Comparison of ENCODE assay signal across 40 cellular contexts in genomic region chr5:105057893-105058292, GRCh38.
"Had no signal": no experiment of that assay in that cellular context is flagged by ENCODE, and none has a peak within 500 bp of the region (broad histone marks: within the 10 kb centered on the region; RNA-seq: fewer than 3 reads in every experiment).

No MANE protein-coding gene starts in this region.

- H3K4me1 ChIP-seq: adrenal gland, ascending aorta, body of pancreas, breast epithelium had no signal

- H3K27ac Mint-ChIP-seq: activated naive CD4-positive, alpha-beta T cell treated with anti-CD3 and anti-CD28 coated beads for 36 hours; activated naive CD4-positive, alpha-beta T cell treated with anti-CD3 and anti-CD28 coated beads, Interleukin-2, amount 10 ng/mL, durations not matched to agents 7 days and 5 days; activated naive CD4-positive, alpha-beta T cell treated with anti-CD3 and anti-CD28 coated beads, Interleukin-2, amount 50 U/mL, for 24 hours; activated naive CD4-positive, alpha-beta T cell treated with anti-CD3 and anti-CD28 coated beads, Interleukin-2, amount 50 U/mL, for 72 hours; activated naive CD8-positive, alpha-beta T cell; activated naive CD8-positive, alpha-beta T cell treated with anti-CD3 and anti-CD28 coated beads for 36 hours; activated naive CD8-positive, alpha-beta T cell treated with anti-CD3 and anti-CD28 coated beads, Interleukin-2, amount 10 ng/mL, durations not matched to agents 7 days and 5 days; activated naive CD8-positive, alpha-beta T cell treated with anti-CD3 and anti-CD28 coated beads, Interleukin-2, amount 50 U/mL, for 24 hours; activated T-cell treated with anti-CD3 and anti-CD28 coated beads, Interleukin-2, amount 50 U/mL, for 24 hours; activated T-cell treated with anti-CD3 and anti-CD28 coated beads, Interleukin-2, amount 50 U/mL, for 72 hours; activated T-helper 1 cell treated with anti-CD3 and anti-CD28 coated beads, Interleukin-12 subunit alpha, Interleukin-12 subunit beta, Interleukin-2, Interleukin-4 antibody, amounts not matched to agents 30 ng/mL and 10 ng/mL and 1 ng/mL, durations not matched to agents 14 hours and 24 hours and 36 hours; activated T-helper 17 cell treated with anti-CD3 and anti-CD28 coated beads, Interleukin-2, amount 50 U/mL, for 72 hours; activated T-helper 2 cell treated with anti-CD3 and anti-CD28 coated beads, Interferon-gamma antibody, Interleukin-2, Interleukin-4, amounts not matched to agents 10 μg/mL and 5 μg/mL and 100 μg/mL, durations not matched to agents 14 hours and 24 hours and 36 hours; brain had no signal

- H3K4me1 Mint-ChIP-seq: activated naive CD4-positive, alpha-beta T cell treated with anti-CD3 and anti-CD28 coated beads, Interleukin-2, amount 10 ng/mL, durations not matched to agents 7 days and 5 days; activated naive CD4-positive, alpha-beta T cell treated with anti-CD3 and anti-CD28 coated beads, Interleukin-2, amount 50 U/mL, for 24 hours; activated naive CD8-positive, alpha-beta T cell treated with anti-CD3 and anti-CD28 coated beads for 36 hours; activated naive CD8-positive, alpha-beta T cell treated with anti-CD3 and anti-CD28 coated beads, Interleukin-2, amount 10 ng/mL, durations not matched to agents 7 days and 5 days; activated naive CD8-positive, alpha-beta T cell treated with anti-CD3 and anti-CD28 coated beads, Interleukin-2, amount 50 U/mL, for 24 hours; activated T-helper 17 cell treated with anti-CD3 and anti-CD28 coated beads, Interleukin-2, amount 50 U/mL, for 72 hours; brain; central memory CD8-positive, alpha-beta T cell had no signal

- H3K27me3 Mint-ChIP-seq: activated naive CD4-positive, alpha-beta T cell treated with anti-CD3 and anti-CD28 coated beads, Interleukin-2, amount 10 ng/mL, durations not matched to agents 7 days and 5 days; activated naive CD4-positive, alpha-beta T cell treated with anti-CD3 and anti-CD28 coated beads, Interleukin-2, amount 50 U/mL, for 24 hours; activated naive CD8-positive, alpha-beta T cell; activated naive CD8-positive, alpha-beta T cell treated with anti-CD3 and anti-CD28 coated beads for 36 hours; activated naive CD8-positive, alpha-beta T cell treated with anti-CD3 and anti-CD28 coated beads, Interleukin-2, amount 10 ng/mL, durations not matched to agents 7 days and 5 days; activated naive CD8-positive, alpha-beta T cell treated with anti-CD3 and anti-CD28 coated beads, Interleukin-2, amount 50 U/mL, for 24 hours; activated T-cell treated with anti-CD3 and anti-CD28 coated beads, Interleukin-2, amount 50 U/mL, for 24 hours; activated T-helper 17 cell treated with anti-CD3 and anti-CD28 coated beads, Interleukin-2, amount 50 U/mL, for 72 hours; brain; central memory CD8-positive, alpha-beta T cell had no signal

- FAIRE-seq: astrocyte, bronchial epithelial cell had no signal

- H3K4me3 Mint-ChIP-seq: activated naive CD4-positive, alpha-beta T cell treated with anti-CD3 and anti-CD28 coated beads for 36 hours; activated naive CD4-positive, alpha-beta T cell treated with anti-CD3 and anti-CD28 coated beads, Interleukin-2, amount 10 ng/mL, durations not matched to agents 7 days and 5 days; activated naive CD4-positive, alpha-beta T cell treated with anti-CD3 and anti-CD28 coated beads, Interleukin-2, amount 50 U/mL, for 24 hours; activated naive CD8-positive, alpha-beta T cell; activated naive CD8-positive, alpha-beta T cell treated with anti-CD3 and anti-CD28 coated beads for 36 hours; activated naive CD8-positive, alpha-beta T cell treated with anti-CD3 and anti-CD28 coated beads, Interleukin-2, amount 10 ng/mL, durations not matched to agents 7 days and 5 days; activated naive CD8-positive, alpha-beta T cell treated with anti-CD3 and anti-CD28 coated beads, Interleukin-2, amount 50 U/mL, for 24 hours; activated T-cell treated with anti-CD3 and anti-CD28 coated beads, Interleukin-2, amount 50 U/mL, for 24 hours; activated T-cell treated with anti-CD3 and anti-CD28 coated beads, Interleukin-2, amount 50 U/mL, for 4 hours; activated T-cell treated with anti-CD3 and anti-CD28 coated beads, Interleukin-2, amount 50 U/mL, for 72 hours; activated T-helper 1 cell treated with anti-CD3 and anti-CD28 coated beads, Interleukin-12 subunit alpha, Interleukin-12 subunit beta, Interleukin-2, Interleukin-4 antibody, amounts not matched to agents 30 ng/mL and 10 ng/mL and 1 ng/mL, durations not matched to agents 14 hours and 24 hours and 36 hours; activated T-helper 17 cell treated with anti-CD3 and anti-CD28 coated beads, Interleukin-2, amount 50 U/mL, for 72 hours; brain; central memory CD8-positive, alpha-beta T cell had no signal

- H3K36me3 Mint-ChIP-seq: activated naive CD4-positive, alpha-beta T cell treated with anti-CD3 and anti-CD28 coated beads, Interleukin-2, amount 10 ng/mL, durations not matched to agents 7 days and 5 days; activated naive CD4-positive, alpha-beta T cell treated with anti-CD3 and anti-CD28 coated beads, Interleukin-2, amount 50 U/mL, for 24 hours; activated naive CD8-positive, alpha-beta T cell; activated naive CD8-positive, alpha-beta T cell treated with anti-CD3 and anti-CD28 coated beads for 36 hours; activated naive CD8-positive, alpha-beta T cell treated with anti-CD3 and anti-CD28 coated beads, Interleukin-2, amount 10 ng/mL, durations not matched to agents 7 days and 5 days had no signal

- H3K9me3 ChIP-seq: adrenal gland, ascending aorta, body of pancreas had no signal

- H3K27me3 ChIP-seq: adrenal gland, ascending aorta, body of pancreas, brain microvascular endothelial cell, breast epithelium, cardiac muscle cell had no signal

- H3K27ac ChIP-seq: adrenal gland, ascending aorta, body of pancreas, brain microvascular endothelial cell, breast epithelium, cardiac muscle cell had no signal

- H3K36me3 ChIP-seq: adrenal gland, ascending aorta, brain microvascular endothelial cell, breast epithelium, cardiac muscle cell had no signal

- DNase-seq: activated effector memory CD4-positive, alpha-beta T cell treated with anti-CD3 and anti-CD28 coated beads, Interleukin-2, amount 50 U/mL, for 16 hours; activated effector memory CD4-positive, alpha-beta T cell treated with Interleukin-2 at 50 U/mL for 16 hours; activated gamma-delta T cell; activated gamma-delta T cell treated with Interleukin-2 at 50 U/mL for 16 hours; activated naive CD4-positive, alpha-beta T cell; activated naive CD4-positive, alpha-beta T cell treated with anti-CD3 and anti-CD28 coated beads for 36 hours; activated naive CD4-positive, alpha-beta T cell treated with anti-CD3 and anti-CD28 coated beads, Interleukin-2, amount 10 ng/mL, durations not matched to agents 7 days and 5 days; activated naive CD4-positive, alpha-beta T cell treated with anti-CD3 and anti-CD28 coated beads, Interleukin-2, amount 50 U/mL, for 16 hours; activated naive CD4-positive, alpha-beta T cell treated with Interleukin-2 at 50 U/mL for 16 hours; activated naive CD8-positive, alpha-beta T cell treated with anti-CD3 and anti-CD28 coated beads for 36 hours; activated naive CD8-positive, alpha-beta T cell treated with anti-CD3 and anti-CD28 coated beads, Interleukin-2, amount 10 ng/mL, durations not matched to agents 7 days and 5 days; activated naive CD8-positive, alpha-beta T cell treated with anti-CD3 and anti-CD28 coated beads, Interleukin-2, amount 50 U/mL, for 24 hours; activated T-cell treated with anti-CD3 and anti-CD28 coated beads for 4 hours; activated T-cell treated with anti-CD3 and anti-CD28 coated beads, Interleukin-2, amount 50 U/mL, for 1 hour; activated T-cell treated with anti-CD3 and anti-CD28 coated beads, Interleukin-2, amount 50 U/mL, for 24 hours; activated T-cell treated with anti-CD3 and anti-CD28 coated beads, Interleukin-2, amount 50 U/mL, for 4 hours; activated T-cell treated with anti-CD3 and anti-CD28 coated beads, Interleukin-2, amount 50 U/mL, for 48 hours; activated T-cell treated with anti-CD3 and anti-CD28 coated beads, Interleukin-2, amount 50 U/mL, for 72 hours; adrenal gland; amniotic stem cell; amygdala; anterior cingulate cortex; body of pancreas; brain microvascular endothelial cell; caudate nucleus; central memory CD4-positive, alpha-beta T cell; cerebellar nuclear complex had no signal

- ATAC-seq: activated naive CD4-positive, alpha-beta T cell treated with anti-CD3 and anti-CD28 coated beads, Interleukin-2, amount 50 U/mL, for 72 hours; activated naive CD8-positive, alpha-beta T cell treated with anti-CD3 and anti-CD28 coated beads, Interleukin-2, amount 50 U/mL, for 24 hours; activated T-cell treated with anti-CD3 and anti-CD28 coated beads, Interleukin-2, amount 50 U/mL, for 4 hours; activated T-cell treated with anti-CD3 and anti-CD28 coated beads, Interleukin-2, amount 50 U/mL, for 72 hours; activated T-helper 17 cell treated with anti-CD3 and anti-CD28 coated beads, Interleukin-2, amount 50 U/mL, for 72 hours; body of pancreas had no signal

- H3K4me3 ChIP-seq: adrenal gland, ascending aorta, body of pancreas, breast epithelium, cardiac muscle cell had no signal
